Comparison of ENCODE assay signal across 17 cellular contexts in the genomic region with DNA sequence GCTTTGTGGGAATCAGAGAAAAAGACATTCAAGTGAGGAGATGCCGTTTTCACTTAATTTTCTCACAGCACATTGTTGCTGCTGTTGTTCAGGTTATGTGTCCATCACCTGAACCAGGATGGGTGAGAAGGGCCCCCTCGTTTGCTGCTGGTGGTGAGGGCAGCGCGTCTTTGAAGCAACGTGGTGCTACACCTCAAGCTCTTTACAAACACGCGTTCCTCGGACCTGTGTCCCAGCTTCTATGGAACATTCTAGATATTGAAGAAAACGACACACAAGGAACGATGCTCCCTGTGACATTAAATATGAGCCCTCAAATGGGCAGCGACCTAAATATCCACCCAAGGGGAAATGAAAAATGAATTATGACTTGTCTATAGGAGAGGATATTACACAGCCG.
A peak's percentile ranks its signal among the peaks of the same experiment; 100 is the strongest.
DNase-seq lines count a peak whose midpoint lies in the region; ATAC-seq and TF ChIP-seq lines count a peak whose summit lies in the region.
"Had no signal": no experiment of that assay in that cellular context is flagged by ENCODE, and none has a peak within 500 bp of the region (broad histone marks: within the 10 kb centered on the region; RNA-seq: fewer than 3 reads in every experiment).

No MANE protein-coding gene starts in this region.

- H3K27me3 Mint-ChIP-seq in osteocyte (ENCODE audit: unreplicated experiment) = no peaks in the 10 kb centered on the region

- H3K36me3 ChIP-seq in right atrium auricular region (no peaks in the 10 kb centered on the region), esophagus muscularis mucosa (no peaks in the 10 kb centered on the region)

- no peaks in the 10 kb centered on the region for H3K9me3 ChIP-seq in right atrium auricular region
- H3K9me3 ChIP-seq in esophagus muscularis mucosa = no peaks in the 10 kb centered on the region
- H3K9me3 ChIP-seq: A549 had no signal

- TF ChIP-seq CTCF in right atrium auricular region (IDR thresholded peaks at IDR 0.05) = no peak
- no peak for TF ChIP-seq CTCF in esophagus muscularis mucosa (IDR thresholded peaks at IDR 0.05)
- TF ChIP-seq CTCF in osteocyte (IDR thresholded peaks at IDR 0.05) = no peak

- no peak overlapping the region for H3K4me3 Mint-ChIP-seq in osteocyte (ENCODE audit: unreplicated experiment)
- H3K4me3 Mint-ChIP-seq: CD14-positive monocyte; CD8-positive, alpha-beta T cell had no signal

- TF ChIP-seq EP300 in esophagus muscularis mucosa (IDR thresholded peaks at IDR 0.05) = no peak

- DNase-seq in right atrium auricular region (ENCODE audit: low spot score) (peak; percentile 34), cardiac septum (ENCODE audit: low spot score) (no peak), esophagus muscularis mucosa (ENCODE audit: extremely low spot score) (peak; percentile 90), osteocyte (ENCODE audit: extremely low spot score, unreplicated experiment) (peak; percentile 36), H4 (ENCODE audit: low spot score) (no peak)
- DNase-seq in activated CD4-positive, CD25-positive, alpha-beta regulatory T cell (lab: John Stamatoyannopoulos, UW) = no peak
- DNase-seq: AML-193; Calu3; CD8-positive, alpha-beta T cell; DMS79 treated with DMSO at 0.1 percent for 48 hours; GF-D8; HCEC 1CT; IMR-90 had no signal

- peaks cover 4% of the 10 kb centered on the region for H3K36me3 Mint-ChIP-seq in osteocyte (ENCODE audit: unreplicated experiment)
- H3K36me3 Mint-ChIP-seq: CD14-positive monocyte; CD8-positive, alpha-beta T cell had no signal

- no peak overlapping the region for H3K4me3 ChIP-seq in right atrium auricular region
- no peak overlapping the region for H3K4me3 ChIP-seq in esophagus muscularis mucosa
- H3K4me3 ChIP-seq: A549 had no signal

- no peak for TF ChIP-seq POLR2A in esophagus muscularis mucosa (IDR thresholded peaks at IDR 0.05; ENCODE audit: low read depth)

- ATAC-seq in HG02571 (IDR thresholded peaks at IDR 0.05; ENCODE audit: unreplicated experiment) = no peak
- ATAC-seq: A549; CD8-positive, alpha-beta T cell had no signal

- H3K27ac Mint-ChIP-seq in osteocyte (ENCODE audit: unreplicated experiment) = no peak overlapping the region
- H3K27ac Mint-ChIP-seq: CD14-positive monocyte; CD8-positive, alpha-beta T cell had no signal

- H3K27ac ChIP-seq in right atrium auricular region = no peak overlapping the region
- no peak overlapping the region for H3K27ac ChIP-seq in esophagus muscularis mucosa (replicated peaks in 1 of 4)
- H3K27ac ChIP-seq: 22Rv1, A549 had no signal

- 75% methylated on average over 12 of the region's 12 CpGs for WGBS in esophagus muscularis mucosa

- peaks cover 25% of the 10 kb centered on the region for H3K4me1 Mint-ChIP-seq in osteocyte (ENCODE audit: unreplicated experiment)
- H3K4me1 Mint-ChIP-seq: CD14-positive monocyte had no signal

- no peaks in the 10 kb centered on the region for H3K27me3 ChIP-seq in right atrium auricular region
- peaks cover 0 to 18% (median 0%) of the 10 kb centered on the region in 4 donors for H3K27me3 ChIP-seq in esophagus muscularis mucosa

- intact Hi-C loops in cardiac septum (cut with DNase I) (no loop called here), esophagus muscularis mucosa (cut with DNase I) (no loop called here)

- H3K4me1 ChIP-seq in right atrium auricular region (no peaks in the 10 kb centered on the region), esophagus muscularis mucosa (no peaks in the 10 kb centered on the region)
- H3K4me1 ChIP-seq: A549 had no signal

- H3K9me3 Mint-ChIP-seq in osteocyte (ENCODE audit: unreplicated experiment) = no peaks in the 10 kb centered on the region
- H3K9me3 Mint-ChIP-seq: CD14-positive monocyte; CD8-positive, alpha-beta T cell had no signal

Comparison
In these comparisons a context has a peak if more than half of its experiments do, and no peak if none do; other contexts are left out.
1. DNase-seq: peak in right atrium auricular region (single experiment), esophagus muscularis mucosa (single experiment) and osteocyte (single experiment); none in cardiac septum (single experiment), activated CD4-positive, CD25-positive, alpha-beta regulatory T cell (0 of 4) and H4 (single experiment).